33 cellular contexts compared by ENCODE assay signal in genomic region chr4:150987204-150987603, GRCh38.
"Had no signal": no experiment of that assay in that cellular context is flagged by ENCODE, and none has a peak within 500 bp of the region (broad histone marks: within the 10 kb centered on the region; RNA-seq: fewer than 3 reads in every experiment).

No MANE protein-coding gene starts in this region.

- H3K27me3 ChIP-seq: brain microvascular endothelial cell had no signal

- H3K27ac ChIP-seq: brain microvascular endothelial cell, VCaP had no signal

- H3K27me3 Mint-ChIP-seq: activated CD4-positive, alpha-beta memory T cell treated with anti-CD3 and anti-CD28 coated beads, Interleukin-2, amount 10 ng/mL, durations not matched to agents 7 days and 5 days; activated CD8-positive, alpha-beta memory T cell treated with anti-CD3 and anti-CD28 coated beads, Interleukin-2, amount 10 ng/mL, durations not matched to agents 7 days and 5 days had no signal

- H3K9me3 Mint-ChIP-seq: activated CD4-positive, alpha-beta memory T cell treated with anti-CD3 and anti-CD28 coated beads, Interleukin-2, amount 10 ng/mL, durations not matched to agents 7 days and 5 days had no signal

- H3K36me3 ChIP-seq: brain microvascular endothelial cell had no signal

- ATAC-seq: activated CD8-positive, alpha-beta memory T cell treated with anti-CD3 and anti-CD28 coated beads, Interleukin-2, amount 10 ng/mL, durations not matched to agents 7 days and 5 days had no signal

- H3K4me3 Mint-ChIP-seq: activated CD4-positive, alpha-beta memory T cell treated with anti-CD3 and anti-CD28 coated beads, Interleukin-2, amount 10 ng/mL, durations not matched to agents 7 days and 5 days; activated CD8-positive, alpha-beta memory T cell treated with anti-CD3 and anti-CD28 coated beads, Interleukin-2, amount 10 ng/mL, durations not matched to agents 7 days and 5 days had no signal

- H3K27ac Mint-ChIP-seq: activated CD4-positive, alpha-beta memory T cell treated with anti-CD3 and anti-CD28 coated beads, Interleukin-2, amount 10 ng/mL, durations not matched to agents 7 days and 5 days had no signal

- DNase-seq: activated CD4-positive, alpha-beta memory T cell treated with anti-CD3 and anti-CD28 coated beads, Interleukin-2, amount 10 ng/mL, durations not matched to agents 7 days and 5 days; activated CD4-positive, alpha-beta T cell treated with anti-CD3 and anti-CD28 coated beads for 1 hour; activated CD4-positive, alpha-beta T cell treated with anti-CD3 and anti-CD28 coated beads for 48 hours; activated CD4-positive, CD25-positive, alpha-beta regulatory T cell; activated CD8-positive, alpha-beta memory T cell treated with anti-CD3 and anti-CD28 coated beads for 24 hours; activated CD8-positive, alpha-beta memory T cell treated with anti-CD3 and anti-CD28 coated beads, Interleukin-2, amount 10 ng/mL, durations not matched to agents 7 days and 5 days; activated CD8-positive, alpha-beta memory T cell treated with anti-CD3 and anti-CD28 coated beads, Interleukin-2, amount 50 U/mL, for 48 hours; activated effector memory CD4-positive, alpha-beta T cell treated with anti-CD3 and anti-CD28 coated beads, Interleukin-2, amount 50 U/mL, for 16 hours; activated naive CD4-positive, alpha-beta T cell; activated naive CD4-positive, alpha-beta T cell treated with anti-CD3 and anti-CD28 coated beads, Interleukin-2, amount 50 U/mL, for 16 hours; activated T-cell treated with anti-CD3 and anti-CD28 coated beads, Interleukin-2, amount 50 U/mL, for 48 hours; anterior cingulate cortex; brain microvascular endothelial cell; central memory CD4-positive, alpha-beta T cell; Kasumi-1; MM.1S; MV-4-11; NCI-H1092; NCI-H1436 treated with DMSO at 0.1 percent for 48 hours; NCI-H187; NCI-H2029 treated with DMSO at 0.1 percent for 48 hours; NCI-H2107; NCI-H2171; NCI-H510A; NCI-H526; NCI-H748 treated with DMSO at 0.1 percent for 48 hours; NK-92 treated with Interleukin-12 subunit alpha and Interleukin-12 subunit beta, amount 100 ng/mL, for 24 hours; Right ventricle myocardium superior; SW 1271; T-helper 1 cell; T-helper 2 cell; T-helper 9 cell had no signal
